24 cellular contexts compared by ENCODE assay signal in genomic region chr20:26216025-26216424, GRCh38.
A peak's percentile ranks its signal among the peaks of the same experiment; 100 is the strongest.
DNase-seq lines count a peak whose midpoint lies in the region; ATAC-seq, FAIRE-seq and TF ChIP-seq lines count a peak whose summit lies in the region.
"Had no signal": no experiment of that assay in that cellular context is flagged by ENCODE, and none has a peak within 500 bp of the region (broad histone marks: within the 10 kb centered on the region; RNA-seq: fewer than 3 reads in every experiment).

No MANE protein-coding gene starts in this region.

- no peaks in the 10 kb centered on the region for H3K4me1 ChIP-seq in PC-3 (ENCODE audit: insufficient read depth, low read length)
- H3K4me1 ChIP-seq in mammary epithelial cell (ENCODE audit: insufficient read depth, low read length): no peaks in the 10 kb centered on the region
- no peaks in the 10 kb centered on the region for H3K4me1 ChIP-seq in HepG2 (ENCODE audit: insufficient read depth, low read length)
- H3K4me1 ChIP-seq: heart right ventricle, left lung had no signal

- BruUV-seq in PC-3 (replicated peaks; lab: Mats Ljungman, UMichigan) (no TSS peak), mammary epithelial cell (replicated peaks; lab: Mats Ljungman, UMichigan) (no TSS peak), HepG2 (replicated peaks; lab: Mats Ljungman, UMichigan) (no TSS peak)

- intact Hi-C loops in PC-3 (cut with micrococcal nuclease): loop anchor here (10.0 kb wide), 2 partner anchors 79 to 81 kb away; no protein-coding TSS in a partner anchor
- intact Hi-C loops in mammary epithelial cell (cut with micrococcal nuclease): no loop called here
- intact Hi-C loops in dorsolateral prefrontal cortex (cut with DNase I): no loop called here
- intact Hi-C loops in HepG2 (cut with micrococcal nuclease; ENCODE audit: unreplicated experiment): no loop called here

- H3K36me3 ChIP-seq in PC-3 (ENCODE audit: low read depth, low read length): no peaks in the 10 kb centered on the region
- H3K36me3 ChIP-seq in mammary epithelial cell (ENCODE audit: insufficient read depth, low read length): no peaks in the 10 kb centered on the region
- H3K36me3 ChIP-seq in HepG2 (replicated peaks in 1 of 2; ENCODE audit: control insufficient read depth in 1 of 2, insufficient read depth in 2 of 2, low read length in 2 of 2): no peaks in the 10 kb centered on the region
- H3K36me3 ChIP-seq: heart right ventricle, left lung had no signal

- dilution Hi-C loops in mammary epithelial cell (cut with HindIII; ENCODE audit: low sequenced_read_pairs): no loop called here

- H2AFZ ChIP-seq in PC-3 (ENCODE audit: low read length) (no peak overlapping the region), mammary epithelial cell (ENCODE audit: low read depth, low read length) (no peak overlapping the region), HepG2 (ENCODE audit: low read length) (no peak overlapping the region)

- H3K9ac ChIP-seq in PC-3 (ENCODE audit: low read length) (no peak overlapping the region), mammary epithelial cell (ENCODE audit: insufficient read depth, low read length) (no peak overlapping the region), HepG2 (ENCODE audit: insufficient read depth, low read depth, low read length) (no peak overlapping the region)

- no peak for TF ChIP-seq POLR2A in HepG2 (IDR thresholded peaks at IDR 0.05; ENCODE audit: insufficient read depth in 1 of 2, low read depth in 2 of 2, low read length in 2 of 2)

- ATAC-seq in PC-3 (peak; percentile 77), HepG2 (no peak)
- ATAC-seq: heart right ventricle, left lung, sciatic nerve, WTC11 had no signal

- H3K27ac ChIP-seq in PC-3 (ENCODE audit: low read length) (no peak overlapping the region), mammary epithelial cell (ENCODE audit: insufficient read depth, low read depth, low read length) (no peak overlapping the region), dorsolateral prefrontal cortex (no peak overlapping the region), HepG2 (ENCODE audit: extremely low read length, insufficient read depth, low read length) (no peak overlapping the region)
- H3K27ac ChIP-seq: heart right ventricle, left lung had no signal

- H3F3A ChIP-seq in PC-3 (ENCODE audit: low read length, unreplicated experiment): no peaks in the 10 kb centered on the region

- POLR2A ChIA-PET in PC-3 (lab: Charles Lee; ENCODE audit: unreplicated experiment): no interaction called here
- POLR2A ChIA-PET in HepG2 (lab: Yijun Ruan, JAX): no interaction called here

- H3K27me3 ChIP-seq in PC-3 (ENCODE audit: low read length) (no peaks in the 10 kb centered on the region), mammary epithelial cell (ENCODE audit: insufficient read depth, low read length) (no peaks in the 10 kb centered on the region), dorsolateral prefrontal cortex (peaks cover 0 to 8% (median 0%) of the 10 kb centered on the region in 45 donors), HepG2 (ENCODE audit: control insufficient read depth in 1 of 2, insufficient read depth in 2 of 2, low read length in 2 of 2) (no peaks in the 10 kb centered on the region; a peak in 1 of 5 replicates)
- H3K27me3 ChIP-seq: left lung had no signal

- H3K9me3 ChIP-seq in PC-3 (ENCODE audit: low read length) (no peaks in the 10 kb centered on the region), mammary epithelial cell (replicated peaks; ENCODE audit: insufficient read depth, low read length) (no peaks in the 10 kb centered on the region), HepG2 (ENCODE audit: low read length) (no peaks in the 10 kb centered on the region)
- H3K9me3 ChIP-seq: left lung had no signal

- FAIRE-seq in HepG2 (lab: Jason Lieb, UNC): no peak
- FAIRE-seq: G401.6 had no signal

- in situ Hi-C loops in mammary epithelial cell (cut with MboI; ENCODE audit: low sequenced_read_pairs in 2 of 2) (no loop called here), HepG2 (cut with HindIII; ENCODE audit: extremely low pct_ligation_motif_present, low pct_unique_long_range_greater_than_20kb) (no loop called here)

- WGBS in mammary epithelial cell (ENCODE audit: low coverage, missing lambda C conversion rate): 0% methylated on average over 1 of the region's 1 CpG
- WGBS in HepG2 (ENCODE audit: low lambda C conversion rate): 0% methylated on average over 1 of the region's 1 CpG

- H4K20me1 ChIP-seq in PC-3 (ENCODE audit: low read length) (no peaks in the 10 kb centered on the region), mammary epithelial cell (ENCODE audit: insufficient read depth, low read length) (no peaks in the 10 kb centered on the region), HepG2 (ENCODE audit: insufficient read depth, low read length) (no peaks in the 10 kb centered on the region)

- TF ChIP-seq EP300 in HepG2 (IDR thresholded peaks at IDR 0.05; ENCODE audit: low read depth in 2 of 2, low read length in 2 of 2): no peak
- no peak for TF ChIP-seq EP300 in HepG2 (CRISPR knock-in tag; IDR thresholded peaks at IDR 0.05; ENCODE audit: borderline replicate concordance)

- no peak overlapping the region for H3K4me3 ChIP-seq in PC-3 (ENCODE audit: low read length)
- no peak overlapping the region for H3K4me3 ChIP-seq in mammary epithelial cell (replicated peaks in 1 of 3; ENCODE audit: insufficient read depth in 1 of 3, low read depth in 2 of 3, low read length in 3 of 3)
- H3K4me3 ChIP-seq in retinal pigment epithelial cell (ENCODE audit: low read length): no peak overlapping the region
- no peak overlapping the region for H3K4me3 ChIP-seq in dorsolateral prefrontal cortex
- H3K4me3 ChIP-seq in HepG2 (replicated peaks in 1 of 3; ENCODE audit: insufficient read depth in 1 of 3, low read depth in 2 of 3, low read length in 3 of 3): no peak overlapping the region
- H3K4me3 ChIP-seq: heart right ventricle, left lung had no signal

- TF ChIP-seq CTCF in PC-3 (conservative IDR thresholded peaks at IDR 0.05; ENCODE audit: low read depth, low read length): no peak
- TF ChIP-seq CTCF in mammary epithelial cell (conservative IDR thresholded peaks at IDR 0.05 in 1 of 2, IDR thresholded peaks at IDR 0.05 in 1 of 2; ENCODE audit: extremely low read depth in 1 of 2, insufficient read depth in 1 of 2, low read depth in 1 of 2, low read length in 2 of 2): no peak
- no peak for TF ChIP-seq CTCF in retinal pigment epithelial cell (conservative IDR thresholded peaks at IDR 0.05; ENCODE audit: low read depth, low read length)
- no peak for TF ChIP-seq CTCF in dorsolateral prefrontal cortex (IDR thresholded peaks at IDR 0.05 in 54 of 56, conservative IDR thresholded peaks at IDR 0.05 in 2 of 56; ENCODE audit: low read depth in 1 of 56, partially characterized antibody in 56 of 56)
- no peak for TF ChIP-seq CTCF in HepG2 (CRISPR knock-in tag; IDR thresholded peaks at IDR 0.05)

- no peaks in the 10 kb centered on the region for H3K79me2 ChIP-seq in PC-3 (ENCODE audit: low read length)
- H3K79me2 ChIP-seq in mammary epithelial cell (ENCODE audit: insufficient read depth, low read length): no peaks in the 10 kb centered on the region
- no peaks in the 10 kb centered on the region for H3K79me2 ChIP-seq in HepG2 (ENCODE audit: insufficient read depth, low read length)

- CTCF ChIA-PET in PC-3 (lab: Charles Lee) (no interaction called here), mammary epithelial cell (lab: Charles Lee; ENCODE audit: low non-redundant PET) (no interaction called here), HepG2 (lab: Yijun Ruan, JAX; ENCODE audit: low intra/inter-chr PET ratio, low total read pairs) (no interaction called here)

- no peaks in the 10 kb centered on the region for H3K9me2 ChIP-seq in PC-3 (replicated peaks; ENCODE audit: low read length)

- TF ChIP-seq RAD21 in HepG2 (CRISPR knock-in tag; IDR thresholded peaks at IDR 0.05): no peak

- H3K4me2 ChIP-seq in PC-3 (ENCODE audit: low read length): 0 out of 2 replicates have a peak overlapping the region, but pooled peaks have one; percentile 2
- H3K4me2 ChIP-seq in mammary epithelial cell (ENCODE audit: insufficient read depth, low read depth, low read length): no peak overlapping the region
- no peak overlapping the region for H3K4me2 ChIP-seq in HepG2 (ENCODE audit: low read depth, low read length)

- DNase-seq in EH (ENCODE audit: low read depth) (peak; percentile 47), PC-3 (peak; percentile 37), mammary epithelial cell (peak; percentile 3), retinal pigment epithelial cell (ENCODE audit: low read depth) (peak; percentile 11), Kasumi-1 (lab: John Stamatoyannopoulos, UW) (no peak), dorsolateral prefrontal cortex (no peak), HepG2 (ENCODE audit: low spot score) (no peak)
- DNase-seq: activated CD4-positive, alpha-beta T cell treated with anti-CD3 and anti-CD28 coated beads, Interleukin-2, amount 50 U/mL, for 48 hours; activated CD8-positive, alpha-beta memory T cell treated with anti-CD3 and anti-CD28 coated beads, Interleukin-2, amount 50 U/mL, for 48 hours; activated effector memory CD4-positive, alpha-beta T cell treated with Interleukin-2 at 50 U/mL for 16 hours; CD4-positive, alpha-beta T cell; DMS 273 treated with DMSO at 0.1 percent for 48 hours; H9; heart right ventricle; KG1; left lung; NCI-H187; nephron progenitor cell; OCI-M1; substantia nigra; T-helper 2 cell had no signal

TF ChIP-seq in HepG2, 621 proteins besides CTCF, POLR2A, EP300 and RAD21 (continues in another document):
- no peak for TF ChIP-seq ZNF724P (CRISPR knock-in tag; IDR thresholded peaks at IDR 0.05; ENCODE audit: borderline replicate concordance)
- TF ChIP-seq FOXA1 (IDR thresholded peaks at IDR 0.05): no peak
- TF ChIP-seq FOXA1 (CRISPR knock-in tag; IDR thresholded peaks at IDR 0.05): no peak
- TF ChIP-seq ERF (CRISPR knock-in tag; IDR thresholded peaks at IDR 0.05): no peak
- TF ChIP-seq HOXD1 (CRISPR knock-in tag; IDR thresholded peaks at IDR 0.05): no peak
- TF ChIP-seq TBX2 (CRISPR knock-in tag; IDR thresholded peaks at IDR 0.05; ENCODE audit: borderline replicate concordance): no peak
- TF ChIP-seq FUBP1 (CRISPR knock-in tag; IDR thresholded peaks at IDR 0.05; ENCODE audit: borderline replicate concordance): no peak
- TF ChIP-seq ZNF343 (CRISPR knock-in tag; IDR thresholded peaks at IDR 0.05): no peak
- no peak for TF ChIP-seq FOXK1 (CRISPR knock-in tag; IDR thresholded peaks at IDR 0.05; ENCODE audit: borderline replicate concordance, low read depth)

Comparison
In these comparisons a context has a peak if more than half of its experiments do, and no peak if none do; other contexts are left out.
1. DNase-seq: peak in EH (single experiment), PC-3 (single experiment), mammary epithelial cell (single experiment) and retinal pigment epithelial cell (single experiment); none in Kasumi-1 (0 of 2), dorsolateral prefrontal cortex (0 of 10) and HepG2 (single experiment).